18 cellular contexts compared by ENCODE assay signal in the genomic region with DNA sequence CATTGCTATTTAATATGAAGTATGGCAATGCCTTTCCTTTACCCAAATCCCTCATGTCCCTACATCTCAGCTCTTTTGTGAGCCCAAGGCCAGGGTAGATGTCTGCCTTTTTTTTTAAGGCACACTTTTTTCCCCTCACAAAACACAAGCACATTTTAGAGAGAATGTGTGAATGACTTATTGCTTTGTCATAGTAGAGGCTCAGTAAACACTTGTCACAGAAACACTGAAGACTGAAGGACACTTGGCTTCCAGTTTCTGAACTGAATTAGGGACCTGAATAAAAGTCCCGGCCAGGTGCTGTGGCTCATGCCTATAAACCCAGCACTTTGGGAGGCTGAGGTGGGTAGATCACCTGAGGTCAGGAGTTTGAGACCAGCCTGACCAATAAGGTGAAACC. TPM values are rescaled to one million over a fixed set of nuclear protein-coding genes. Genes with fewer than 3 reads are reported as not detected.
DNase-seq lines count a peak whose midpoint lies in the region; ATAC-seq and TF ChIP-seq lines count a peak whose summit lies in the region.
"Had no signal": no experiment of that assay in that cellular context is flagged by ENCODE, and none has a peak within 500 bp of the region (broad histone marks: within the 10 kb centered on the region; RNA-seq: fewer than 3 reads in every experiment).

No MANE protein-coding gene starts in this region.

- H3K27ac Mint-ChIP-seq in activated CD8-positive, alpha-beta T cell treated with anti-CD3 and anti-CD28 coated beads for 36 hours, result peak overlapping the region; percentile 43
- H3K27ac Mint-ChIP-seq in activated CD8-positive, alpha-beta T cell treated with anti-CD3 and anti-CD28 coated beads, Interleukin-2, amount 10 ng/mL, durations not matched to agents 7 days and 5 days, result no peak overlapping the region
- H3K27ac Mint-ChIP-seq: CD14-positive monocyte; CD8-positive, alpha-beta T cell; GM23338 had no signal

- BruUV-seq in mammary epithelial cell (replicated peaks; lab: Mats Ljungman, UMichigan), result no TSS peak

- H3K79me2 ChIP-seq in mammary epithelial cell (ENCODE audit: insufficient read depth, low read length), result no peaks in the 10 kb centered on the region

- intact Hi-C loops in activated CD8-positive, alpha-beta T cell treated with anti-CD3 and anti-CD28 coated beads for 36 hours (cut with micrococcal nuclease), result no loop called here
- intact Hi-C loops in breast epithelium (cut with DNase I; ENCODE audit: low total_unique reads) (no loop called here), mammary epithelial cell (cut with micrococcal nuclease) (no loop called here)

- H2AFZ ChIP-seq in mammary epithelial cell (ENCODE audit: low read depth, low read length), result no peak overlapping the region
- H2AFZ ChIP-seq: GM23338 had no signal

- H3K4me1 Mint-ChIP-seq in activated CD8-positive, alpha-beta T cell treated with anti-CD3 and anti-CD28 coated beads for 36 hours (ENCODE audit: low read depth), result peaks cover 23% of the 10 kb centered on the region
- peaks cover 3% of the 10 kb centered on the region for H3K4me1 Mint-ChIP-seq in activated CD8-positive, alpha-beta T cell treated with anti-CD3 and anti-CD28 coated beads, Interleukin-2, amount 10 ng/mL, durations not matched to agents 7 days and 5 days (ENCODE audit: low read depth)
- H3K4me1 Mint-ChIP-seq: CD14-positive monocyte had no signal

- no peak for TF ChIP-seq POLR2A in breast epithelium (IDR thresholded peaks at IDR 0.05)

- H3K36me3 ChIP-seq in breast epithelium (no peaks in the 10 kb centered on the region), mammary epithelial cell (ENCODE audit: insufficient read depth, low read length) (no peaks in the 10 kb centered on the region)

- no peaks in the 10 kb centered on the region for H3K36me3 Mint-ChIP-seq in activated CD8-positive, alpha-beta T cell treated with anti-CD3 and anti-CD28 coated beads for 36 hours (ENCODE audit: low read depth)
- H3K36me3 Mint-ChIP-seq in activated CD8-positive, alpha-beta T cell treated with anti-CD3 and anti-CD28 coated beads, Interleukin-2, amount 10 ng/mL, durations not matched to agents 7 days and 5 days (ENCODE audit: low read depth), result no peaks in the 10 kb centered on the region
- H3K36me3 Mint-ChIP-seq: CD14-positive monocyte; CD8-positive, alpha-beta T cell had no signal

- H3K4me1 ChIP-seq in breast epithelium, result no peaks in the 10 kb centered on the region
- H3K4me1 ChIP-seq in mammary epithelial cell (ENCODE audit: insufficient read depth, low read length), result no peaks in the 10 kb centered on the region

- POLR2A ChIA-PET in activated CD8-positive, alpha-beta T cell treated with anti-CD3 and anti-CD28 coated beads for 36 hours (lab: Charles Lee), result no interaction called here
- POLR2A ChIA-PET in activated CD8-positive, alpha-beta T cell treated with anti-CD3 and anti-CD28 coated beads, Interleukin-2, amount 10 ng/mL, durations not matched to agents 7 days and 5 days (lab: Charles Lee), result interaction anchor here (0.6 kb wide), 1 partner anchor 546 kb away, joined by 3 read pairs; no protein-coding TSS in a partner anchor

- no peaks in the 10 kb centered on the region for H3K9me3 Mint-ChIP-seq in activated CD8-positive, alpha-beta T cell treated with anti-CD3 and anti-CD28 coated beads for 36 hours
- no peaks in the 10 kb centered on the region for H3K9me3 Mint-ChIP-seq in activated CD8-positive, alpha-beta T cell treated with anti-CD3 and anti-CD28 coated beads, Interleukin-2, amount 10 ng/mL, durations not matched to agents 7 days and 5 days (ENCODE audit: insufficient read depth)
- H3K9me3 Mint-ChIP-seq: CD14-positive monocyte; CD8-positive, alpha-beta T cell; GM23338 had no signal

- H3K27me3 ChIP-seq in breast epithelium, result no peaks in the 10 kb centered on the region
- no peaks in the 10 kb centered on the region for H3K27me3 ChIP-seq in mammary epithelial cell (ENCODE audit: insufficient read depth, low read length)

- peaks cover 11% of the 10 kb centered on the region for H3K27me3 Mint-ChIP-seq in activated CD8-positive, alpha-beta T cell treated with anti-CD3 and anti-CD28 coated beads for 36 hours
- H3K27me3 Mint-ChIP-seq in activated CD8-positive, alpha-beta T cell treated with anti-CD3 and anti-CD28 coated beads, Interleukin-2, amount 10 ng/mL, durations not matched to agents 7 days and 5 days (ENCODE audit: low read depth), result peaks cover 13% of the 10 kb centered on the region

- CTCF ChIA-PET in activated CD8-positive, alpha-beta T cell treated with anti-CD3 and anti-CD28 coated beads for 36 hours (lab: Charles Lee), result interaction anchor here (0.7 to 1.1 kb wide), 3 partner anchors 33 to 275 kb away, joined by 3 to 4 read pairs (median 3); no protein-coding TSS in a partner anchor
- CTCF ChIA-PET in activated CD8-positive, alpha-beta T cell treated with anti-CD3 and anti-CD28 coated beads, Interleukin-2, amount 10 ng/mL, durations not matched to agents 7 days and 5 days (lab: Charles Lee), result no interaction called here
- CTCF ChIA-PET in mammary epithelial cell (lab: Charles Lee; ENCODE audit: low non-redundant PET), result no interaction called here

- no peak for TF ChIP-seq CTCF in activated CD8-positive, alpha-beta T cell treated with anti-CD3 and anti-CD28 coated beads for 36 hours (IDR thresholded peaks at IDR 0.05)
- TF ChIP-seq CTCF in breast epithelium (IDR thresholded peaks at IDR 0.05) (no peak), mammary epithelial cell (conservative IDR thresholded peaks at IDR 0.05 in 1 of 2, IDR thresholded peaks at IDR 0.05 in 1 of 2; ENCODE audit: extremely low read depth in 1 of 2, insufficient read depth in 1 of 2, low read depth in 1 of 2, low read length in 2 of 2) (no peak), GM20000 (IDR thresholded peaks at IDR 0.05; ENCODE audit: extremely low read depth, missing control alignments) (no peak)

- H3K27ac ChIP-seq in breast epithelium (peak overlapping the region; percentile 51 to 68), mammary epithelial cell (ENCODE audit: insufficient read depth, low read depth, low read length) (no peak overlapping the region)
- H3K27ac ChIP-seq: 22Rv1 had no signal

- WGBS in mammary epithelial cell (ENCODE audit: low coverage, missing lambda C conversion rate), result 75% methylated on average over 1 of the region's 1 CpG

- H3K9me3 ChIP-seq in breast epithelium (no peaks in the 10 kb centered on the region), mammary epithelial cell (replicated peaks; ENCODE audit: insufficient read depth, low read length) (no peaks in the 10 kb centered on the region)

- peak; percentile 20 for ATAC-seq in activated CD8-positive, alpha-beta T cell treated with anti-CD3 and anti-CD28 coated beads for 36 hours
- no peak for ATAC-seq in activated CD8-positive, alpha-beta T cell treated with anti-CD3 and anti-CD28 coated beads, Interleukin-2, amount 10 ng/mL, durations not matched to agents 7 days and 5 days
- ATAC-seq: CD8-positive, alpha-beta T cell; GM23338 had no signal

- H3K9ac ChIP-seq in mammary epithelial cell (ENCODE audit: insufficient read depth, low read length), result no peak overlapping the region

- no peak overlapping the region for H3K4me2 ChIP-seq in mammary epithelial cell (ENCODE audit: insufficient read depth, low read depth, low read length)
- H3K4me2 ChIP-seq: GM23338 had no signal

- DNase-seq in NCI-H2029 treated with DMSO at 0.1 percent for 48 hours (lab: John Stamatoyannopoulos, UW) (peak; percentile 5), NCI-H2029 (lab: John Stamatoyannopoulos, UW) (no peak), breast epithelium (ENCODE audit: low spot score in 2 of 2) (no peak), mammary epithelial cell (no peak), GM20000 (ENCODE audit: low spot score) (no peak), NCI-H2081 (lab: John Stamatoyannopoulos, UW) (no peak)
- no peak for DNase-seq in activated CD8-positive, alpha-beta T cell treated with anti-CD3 and anti-CD28 coated beads for 36 hours
- DNase-seq in activated CD8-positive, alpha-beta T cell treated with anti-CD3 and anti-CD28 coated beads, Interleukin-2, amount 10 ng/mL, durations not matched to agents 7 days and 5 days, result no peak
- DNase-seq: CD8-positive, alpha-beta T cell; COR-L47; DMS153; DMS79 treated with DMSO at 0.1 percent for 48 hours; H7 had no signal

- H3K4me3 Mint-ChIP-seq in activated CD8-positive, alpha-beta T cell treated with anti-CD3 and anti-CD28 coated beads for 36 hours, result no peak overlapping the region
- no peak overlapping the region for H3K4me3 Mint-ChIP-seq in activated CD8-positive, alpha-beta T cell treated with anti-CD3 and anti-CD28 coated beads, Interleukin-2, amount 10 ng/mL, durations not matched to agents 7 days and 5 days
- H3K4me3 Mint-ChIP-seq: CD14-positive monocyte; CD8-positive, alpha-beta T cell; GM23338 had no signal

- dilution Hi-C loops in mammary epithelial cell (cut with HindIII; ENCODE audit: low sequenced_read_pairs), result no loop called here

- no peaks in the 10 kb centered on the region for H4K20me1 ChIP-seq in mammary epithelial cell (ENCODE audit: insufficient read depth, low read length)

- in situ Hi-C loops in mammary epithelial cell (cut with MboI; ENCODE audit: low sequenced_read_pairs in 2 of 2), result no loop called here

- H3K4me3 ChIP-seq in breast epithelium (no peak overlapping the region), mammary epithelial cell (replicated peaks in 1 of 3; ENCODE audit: insufficient read depth in 1 of 3, low read depth in 2 of 3, low read length in 3 of 3) (no peak overlapping the region)
- H3K4me3 ChIP-seq: GM23338 had no signal

RNA-seq across cellular contexts. Expression of a gene that starts 2.9 kb away (rescaled TPM):
- not detected for total RNA-seq in activated CD8-positive, alpha-beta T cell treated with anti-CD3 and anti-CD28 coated beads for 36 hours
- total RNA-seq in activated CD8-positive, alpha-beta T cell treated with anti-CD3 and anti-CD28 coated beads, Interleukin-2, amount 10 ng/mL, durations not matched to agents 7 days and 5 days, result not detected
- total RNA-seq in breast epithelium (1,000 to 10,000 TPM in 1 of 3 donors, 100 to 1,000 TPM in 1, 1 to 10 TPM in 1; 1.4 to 2,173 (median 715) TPM), mammary epithelial cell (not detected)
- not detected for polyA plus RNA-seq in mammary epithelial cell
- not detected for polyA minus RNA-seq in mammary epithelial cell
- total RNA-seq: A673; CD8-positive, alpha-beta T cell; GM23338; H7 had no signal
- polyA plus RNA-seq: BJ, CD14-positive monocyte, GM23338 had no signal

RNA-seq across cellular contexts. Expression of a gene that starts 25.0 kb away (rescaled TPM):
- not detected for total RNA-seq in activated CD8-positive, alpha-beta T cell treated with anti-CD3 and anti-CD28 coated beads for 36 hours
- not detected for total RNA-seq in activated CD8-positive, alpha-beta T cell treated with anti-CD3 and anti-CD28 coated beads, Interleukin-2, amount 10 ng/mL, durations not matched to agents 7 days and 5 days
- total RNA-seq in breast epithelium (100 to 1,000 TPM in 2 of 3 donors, not detected in 1; 476 to 485 TPM), mammary epithelial cell (not detected)
- polyA plus RNA-seq in mammary epithelial cell, result not detected
- not detected for polyA minus RNA-seq in mammary epithelial cell
- total RNA-seq: A673; CD8-positive, alpha-beta T cell; GM23338; H7 had no signal
- polyA plus RNA-seq: BJ, CD14-positive monocyte, GM23338 had no signal

RNA-seq across cellular contexts. Expression of a gene that starts 31.8 kb away (rescaled TPM):
- total RNA-seq in activated CD8-positive, alpha-beta T cell treated with anti-CD3 and anti-CD28 coated beads for 36 hours, result not detected
- not detected for total RNA-seq in activated CD8-positive, alpha-beta T cell treated with anti-CD3 and anti-CD28 coated beads, Interleukin-2, amount 10 ng/mL, durations not matched to agents 7 days and 5 days
- not detected for total RNA-seq in breast epithelium
- not detected for total RNA-seq in mammary epithelial cell
- not detected for polyA plus RNA-seq in mammary epithelial cell
- not detected for polyA minus RNA-seq in mammary epithelial cell
- total RNA-seq: A673; CD8-positive, alpha-beta T cell; GM23338; H7 had no signal
- polyA plus RNA-seq: BJ, CD14-positive monocyte, GM23338 had no signal

RNA-seq across cellular contexts. Expression of a gene that starts 58.6 kb away (rescaled TPM):
- not detected for total RNA-seq in activated CD8-positive, alpha-beta T cell treated with anti-CD3 and anti-CD28 coated beads for 36 hours
- not detected for total RNA-seq in activated CD8-positive, alpha-beta T cell treated with anti-CD3 and anti-CD28 coated beads, Interleukin-2, amount 10 ng/mL, durations not matched to agents 7 days and 5 days
- total RNA-seq in breast epithelium, result 10 to 100 TPM in 2 of 3 donors, not detected in 1; 59.6 to 80.8 TPM
- not detected for total RNA-seq in mammary epithelial cell
- not detected for polyA plus RNA-seq in mammary epithelial cell
- not detected for polyA minus RNA-seq in mammary epithelial cell
- total RNA-seq: A673; CD8-positive, alpha-beta T cell; GM23338; H7 had no signal
- polyA plus RNA-seq: BJ, CD14-positive monocyte, GM23338 had no signal
